Comparison of ENCODE assay signal across 16 cellular contexts in genomic region chr7:110573862-110574528, GRCh38.
DNase-seq lines count a peak whose midpoint lies in the region; TF ChIP-seq lines count a peak whose summit lies in the region.
"Had no signal": no experiment of that assay in that cellular context is flagged by ENCODE, and none has a peak within 500 bp of the region (broad histone marks: within the 10 kb centered on the region; RNA-seq: fewer than 3 reads in every experiment).

No MANE protein-coding gene starts in this region.

- H3K36me3 ChIP-seq in MG63, result no peaks in the 10 kb centered on the region
- no peaks in the 10 kb centered on the region for H3K36me3 ChIP-seq in mammary epithelial cell (ENCODE audit: insufficient read depth, low read length)
- no peaks in the 10 kb centered on the region for H3K36me3 ChIP-seq in mesendoderm (ENCODE audit: control insufficient read depth, insufficient read depth, low read length)
- H3K36me3 ChIP-seq in H7 (replicated peaks; ENCODE audit: control insufficient read depth, insufficient read depth, low read length), result no peaks in the 10 kb centered on the region
- H3K36me3 ChIP-seq: vagina had no signal

- no peaks in the 10 kb centered on the region for H3K27me3 ChIP-seq in MG63
- H3K27me3 ChIP-seq in mammary epithelial cell (ENCODE audit: insufficient read depth, low read length), result no peaks in the 10 kb centered on the region
- H3K27me3 ChIP-seq in mesendoderm (ENCODE audit: insufficient read depth, low read length, poor library complexity), result no peaks in the 10 kb centered on the region
- H3K27me3 ChIP-seq in H7 (ENCODE audit: control insufficient read depth, insufficient read depth, low read length), result no peaks in the 10 kb centered on the region
- H3K27me3 ChIP-seq: vagina had no signal

- H2AK5ac ChIP-seq in mesendoderm (ENCODE audit: low read length), result no peak overlapping the region

- no peak overlapping the region for H3K23ac ChIP-seq in mesendoderm (ENCODE audit: low read length)

- peak; percentile 94 for DNase-seq in EH (ENCODE audit: low read depth)
- peak; percentile 11 for DNase-seq in MG63
- DNase-seq in mammary epithelial cell, result peak; percentile 71
- DNase-seq in mesendoderm, result peak; percentile 85
- DNase-seq in activated CD4-positive, alpha-beta T cell treated with anti-CD3 and anti-CD28 coated beads for 48 hours, result no peak
- no peak for DNase-seq in H7
- no peak for DNase-seq in DMS114 treated with DMSO at 0.1 percent for 48 hours (lab: John Stamatoyannopoulos, UW; ENCODE audit: unreplicated experiment)
- no peak for DNase-seq in NCI-H1092 treated with DMSO at 0.1 percent for 48 hours (lab: John Stamatoyannopoulos, UW)
- DNase-seq: activated CD8-positive, alpha-beta memory T cell treated with anti-CD3 and anti-CD28 coated beads for 24 hours; COR-L47; endodermal cell; naive thymus-derived CD4-positive, alpha-beta T cell; NCI-H1105; NK-92 treated with Interleukin-12 subunit alpha and Interleukin-12 subunit beta, amount 100 ng/mL, for 24 hours; T-helper 1 cell had no signal

- H3K79me2 ChIP-seq in mammary epithelial cell (ENCODE audit: insufficient read depth, low read length) (no peaks in the 10 kb centered on the region), mesendoderm (ENCODE audit: control insufficient read depth, insufficient read depth, low read length) (no peaks in the 10 kb centered on the region)

- H2BK120ac ChIP-seq in mesendoderm (ENCODE audit: low read depth, low read length), result no peak overlapping the region

- H2BK5ac ChIP-seq in mesendoderm (ENCODE audit: low read length), result no peak overlapping the region

- H3K27ac ChIP-seq in mammary epithelial cell (ENCODE audit: insufficient read depth, low read depth, low read length), result peak overlapping the region; percentile 9
- H3K27ac ChIP-seq in mesendoderm (ENCODE audit: low read depth, low read length), result no peak overlapping the region
- H3K27ac ChIP-seq: vagina had no signal

- no peaks in the 10 kb centered on the region for H4K20me1 ChIP-seq in mammary epithelial cell (ENCODE audit: insufficient read depth, low read length)

- CTCF ChIA-PET in mammary epithelial cell (lab: Charles Lee; ENCODE audit: low non-redundant PET), result no interaction called here

- H3K79me1 ChIP-seq in mesendoderm (ENCODE audit: low read length), result no peaks in the 10 kb centered on the region

- H3K56ac ChIP-seq in mesendoderm (ENCODE audit: low read length), result no peak overlapping the region

- H3K9ac ChIP-seq in mammary epithelial cell (ENCODE audit: insufficient read depth, low read length) (no peak overlapping the region), mesendoderm (ENCODE audit: low read length) (no peak overlapping the region)

- H3K9me3 ChIP-seq in MG63 (no peaks in the 10 kb centered on the region), mammary epithelial cell (replicated peaks; ENCODE audit: insufficient read depth, low read length) (no peaks in the 10 kb centered on the region)
- H3K9me3 ChIP-seq: vagina had no signal

- no peak overlapping the region for H2BK15ac ChIP-seq in mesendoderm (replicated peaks; ENCODE audit: low read depth)

- in situ Hi-C loops in mammary epithelial cell (cut with MboI; ENCODE audit: low sequenced_read_pairs in 2 of 2), result no loop called here

- H3K4me2 ChIP-seq in mammary epithelial cell (ENCODE audit: insufficient read depth, low read depth, low read length) (peak overlapping the region; percentile 50), mesendoderm (ENCODE audit: low read length) (no peak overlapping the region)

- no peak for TF ChIP-seq CTCF in mammary epithelial cell (conservative IDR thresholded peaks at IDR 0.05 in 1 of 2, IDR thresholded peaks at IDR 0.05 in 1 of 2; ENCODE audit: extremely low read depth in 1 of 2, insufficient read depth in 1 of 2, low read depth in 1 of 2, low read length in 2 of 2)

- dilution Hi-C loops in mammary epithelial cell (cut with HindIII; ENCODE audit: low sequenced_read_pairs), result no loop called here

- peak overlapping the region; percentile 67 for H2AFZ ChIP-seq in mammary epithelial cell (ENCODE audit: low read depth, low read length)

- WGBS in mammary epithelial cell (ENCODE audit: low coverage, missing lambda C conversion rate), result 55% methylated on average over 6 of the region's 6 CpGs
- WGBS in mesendoderm (ENCODE audit: extremely low coverage, insufficient coverage, low lambda C conversion rate), result no CpG with 5 or more reads among the region's 6 CpGs

- intact Hi-C loops in mammary epithelial cell (cut with micrococcal nuclease), result no loop called here

- H4K5ac ChIP-seq in mesendoderm (ENCODE audit: low read length), result no peak overlapping the region

- H3K4me1 ChIP-seq in mammary epithelial cell (ENCODE audit: insufficient read depth, low read length) (peaks cover 7% of the 10 kb centered on the region), mesendoderm (ENCODE audit: control insufficient read depth, low read depth, low read length) (no peaks in the 10 kb centered on the region)
- H3K4me1 ChIP-seq: vagina had no signal

- H3K18ac ChIP-seq in mesendoderm (ENCODE audit: low read length), result peak overlapping the region; percentile 18

- no peak overlapping the region for H3K4me3 ChIP-seq in MG63
- H3K4me3 ChIP-seq in mammary epithelial cell (replicated peaks in 1 of 3; ENCODE audit: insufficient read depth in 1 of 3, low read depth in 2 of 3, low read length in 3 of 3), result no peak overlapping the region
- no peak overlapping the region for H3K4me3 ChIP-seq in mesendoderm (ENCODE audit: low read length)
- H3K4me3 ChIP-seq in H7 (ENCODE audit: insufficient read depth, low read depth, low read length), result no peak overlapping the region
- H3K4me3 ChIP-seq: vagina had no signal

- no peak overlapping the region for H3K4ac ChIP-seq in mesendoderm (ENCODE audit: low read depth, low read length)

- no TSS peak for BruUV-seq in mammary epithelial cell (replicated peaks; lab: Mats Ljungman, UMichigan)

- H4K8ac ChIP-seq in mesendoderm (ENCODE audit: low read depth, low read length), result no peak overlapping the region

Comparison
In these comparisons a context has a peak if more than half of its experiments do, and no peak if none do; other contexts are left out.
1. DNase-seq: peak in EH (single experiment), MG63 (single experiment), mammary epithelial cell (single experiment) and mesendoderm (single experiment); none in activated CD4-positive, alpha-beta T cell treated with anti-CD3 and anti-CD28 coated beads for 48 hours (single experiment), H7 (single experiment), DMS114 treated with DMSO at 0.1 percent for 48 hours (single experiment) and NCI-H1092 treated with DMSO at 0.1 percent for 48 hours (single experiment).